Comparison of ENCODE assay signal across 10 cellular contexts in the genomic region with DNA sequence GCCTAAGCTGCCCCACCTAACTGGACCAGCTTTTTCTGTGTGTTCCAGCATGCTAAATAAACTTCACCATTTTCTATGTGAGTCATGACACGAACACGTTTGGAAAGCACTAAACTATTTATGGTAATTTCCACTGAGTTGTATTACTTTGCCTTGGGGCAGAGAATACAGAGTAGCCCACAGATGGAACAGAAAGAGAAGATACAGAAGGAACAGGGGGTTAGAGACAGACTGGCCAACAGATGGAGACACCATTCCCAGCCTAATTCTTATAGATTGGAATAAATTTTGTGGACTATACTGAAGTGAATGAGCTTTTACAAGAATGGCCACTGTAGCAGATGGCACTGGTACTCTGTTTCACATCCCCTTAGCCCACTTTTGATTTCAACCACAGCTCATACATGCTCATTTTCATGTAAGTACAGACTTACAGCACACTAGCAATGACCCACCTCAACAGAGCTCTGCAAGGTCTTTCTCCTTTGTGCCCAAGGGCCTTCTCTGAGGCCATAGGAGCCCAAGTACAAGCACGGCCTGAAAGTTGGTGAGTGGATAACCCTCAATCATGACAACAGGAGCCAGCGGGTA. TPM values are rescaled to one million over a fixed set of nuclear protein-coding genes. Genes with fewer than 3 reads are reported as not detected.
DNase-seq lines count a peak whose midpoint lies in the region; ATAC-seq and TF ChIP-seq lines count a peak whose summit lies in the region.
"Had no signal": no experiment of that assay in that cellular context is flagged by ENCODE, and none has a peak within 500 bp of the region (broad histone marks: within the 10 kb centered on the region; RNA-seq: fewer than 3 reads in every experiment).

No MANE protein-coding gene starts in this region.

- no peaks in the 10 kb centered on the region for H3K9me3 ChIP-seq in gastroesophageal sphincter

- H3K36me3 ChIP-seq in gastroesophageal sphincter, result no peaks in the 10 kb centered on the region

- TF ChIP-seq POLR2A in gastroesophageal sphincter (IDR thresholded peaks at IDR 0.05), result no peak

- no peaks in the 10 kb centered on the region for H3K9me3 Mint-ChIP-seq in activated CD4-positive, alpha-beta memory T cell treated with anti-CD3 and anti-CD28 coated beads for 36 hours
- H3K9me3 Mint-ChIP-seq: T-helper 1 cell treated with Interleukin-12 subunit alpha and Interleukin-12 subunit beta and Interleukin-4 antibody, amounts not matched to agents 30 μg/mL and 1 μg/mL, for 36 hours had no signal

- H3K27me3 ChIP-seq in gastroesophageal sphincter, result no peaks in the 10 kb centered on the region

- ATAC-seq in HG03280 (IDR thresholded peaks at IDR 0.05; ENCODE audit: unreplicated experiment) (peak; percentile 98), gastroesophageal sphincter (no peak)

- no peak overlapping the region for H3K27ac Mint-ChIP-seq in activated CD4-positive, alpha-beta memory T cell treated with anti-CD3 and anti-CD28 coated beads for 36 hours
- H3K27ac Mint-ChIP-seq: T-helper 1 cell treated with Interleukin-12 subunit alpha and Interleukin-12 subunit beta and Interleukin-4 antibody, amounts not matched to agents 30 μg/mL and 1 μg/mL, for 36 hours had no signal

- H3K27me3 Mint-ChIP-seq in activated CD4-positive, alpha-beta memory T cell treated with anti-CD3 and anti-CD28 coated beads for 36 hours, result peaks cover 2% of the 10 kb centered on the region

- POLR2A ChIA-PET in activated CD4-positive, alpha-beta memory T cell treated with anti-CD3 and anti-CD28 coated beads for 36 hours (lab: Charles Lee), result no interaction called here

- TF ChIP-seq EP300 in gastroesophageal sphincter (IDR thresholded peaks at IDR 0.05), result no peak

- no peak overlapping the region for H3K27ac ChIP-seq in gastroesophageal sphincter

- DNase-seq in Daoy (ENCODE audit: low read depth) (peak; percentile 28), GM20000 (ENCODE audit: low spot score) (peak; percentile 41), choroid plexus epithelial cell (ENCODE audit: low read depth) (peak; percentile 53), retina (no peak), SIG-M5 (lab: John Stamatoyannopoulos, UW) (no peak)
- no peak for DNase-seq in activated CD4-positive, alpha-beta memory T cell treated with anti-CD3 and anti-CD28 coated beads for 36 hours

- no peaks in the 10 kb centered on the region for H3K4me1 ChIP-seq in gastroesophageal sphincter

- TF ChIP-seq CTCF in GM20000 (IDR thresholded peaks at IDR 0.05; ENCODE audit: extremely low read depth, missing control alignments) (no peak), choroid plexus epithelial cell (conservative IDR thresholded peaks at IDR 0.05; ENCODE audit: low read depth, low read length) (peak; percentile 5), gastroesophageal sphincter (IDR thresholded peaks at IDR 0.05) (no peak)

- no peak overlapping the region for H3K4me3 ChIP-seq in choroid plexus epithelial cell (ENCODE audit: low read depth, low read length)
- no peak overlapping the region for H3K4me3 ChIP-seq in gastroesophageal sphincter

- 50 to 60% methylated on average over 4 of the region's 4 CpGs for WGBS in gastroesophageal sphincter (ENCODE audit: low coverage in 1 of 2), 2 donors

- intact Hi-C loops in activated CD4-positive, alpha-beta memory T cell treated with anti-CD3 and anti-CD28 coated beads for 36 hours (cut with micrococcal nuclease), result no loop called here

- CTCF ChIA-PET in activated CD4-positive, alpha-beta memory T cell treated with anti-CD3 and anti-CD28 coated beads for 36 hours (lab: Charles Lee), result interaction anchor here (1.2 to 1.6 kb wide), 2 partner anchors 9 kb away, joined by 6 to 7 read pairs; no protein-coding TSS in a partner anchor

- no peaks in the 10 kb centered on the region for H3K4me1 Mint-ChIP-seq in activated CD4-positive, alpha-beta memory T cell treated with anti-CD3 and anti-CD28 coated beads for 36 hours (ENCODE audit: low read depth)

- no peak overlapping the region for H3K4me3 Mint-ChIP-seq in activated CD4-positive, alpha-beta memory T cell treated with anti-CD3 and anti-CD28 coated beads for 36 hours
- H3K4me3 Mint-ChIP-seq: T-helper 1 cell treated with Interleukin-12 subunit alpha and Interleukin-12 subunit beta and Interleukin-4 antibody, amounts not matched to agents 30 μg/mL and 1 μg/mL, for 36 hours had no signal

- H3K36me3 Mint-ChIP-seq in activated CD4-positive, alpha-beta memory T cell treated with anti-CD3 and anti-CD28 coated beads for 36 hours, result no peaks in the 10 kb centered on the region

RNA-seq across cellular contexts. Expression of gene NT5DC1, which starts 13.1 kb away (rescaled TPM):
- 5.1 and 18.3 TPM in 2 replicates for total RNA-seq in Daoy (2014; rRNA removed; shearing (Covaris generic))
- 10 to 100 TPM in 2 of 4 donors, 1 to 10 TPM in 2; 7.1 to 17.4 (median 12.6) TPM for total RNA-seq in gastroesophageal sphincter
- total RNA-seq in activated CD4-positive, alpha-beta memory T cell treated with anti-CD3 and anti-CD28 coated beads for 36 hours, result 10 to 100 TPM; 51.1 to 51.3 TPM

RNA-seq across cellular contexts. Expression of gene FRK, which starts 26.8 kb away (rescaled TPM):
- 0.21 and 0.57 TPM in 2 replicates for total RNA-seq in Daoy (2014; rRNA removed; shearing (Covaris generic))
- 1 to 10 TPM in 3 of 4 donors, under 1 TPM in 1; 0.42 to 1.9 (median 1.3) TPM for total RNA-seq in gastroesophageal sphincter
- under 1 TPM; 0.02 TPM for total RNA-seq in activated CD4-positive, alpha-beta memory T cell treated with anti-CD3 and anti-CD28 coated beads for 36 hours

RNA-seq across cellular contexts. Expression of gene COL10A1, which starts 38.4 kb away (rescaled TPM):
- 0.17 TPM in 1 of 2 replicates, not detected in the other for total RNA-seq in Daoy (2014; rRNA removed; shearing (Covaris generic))
- not detected for total RNA-seq in gastroesophageal sphincter
- not detected for total RNA-seq in activated CD4-positive, alpha-beta memory T cell treated with anti-CD3 and anti-CD28 coated beads for 36 hours
- total RNA-seq: frontal cortex had no signal

Comparison
In these comparisons a context has a peak if more than half of its experiments do, and no peak if none do; other contexts are left out.
1. DNase-seq: peak in Daoy (single experiment), GM20000 (single experiment) and choroid plexus epithelial cell (single experiment); none in retina (single experiment), SIG-M5 (single experiment) and activated CD4-positive, alpha-beta memory T cell treated with anti-CD3 and anti-CD28 coated beads for 36 hours (single experiment).